In genomic region chr4:81346719-81347118, GRCh38 we compare ENCODE assay signal across 18 cellular contexts.
DNase-seq lines count a peak whose midpoint lies in the region; ATAC-seq and TF ChIP-seq lines count a peak whose summit lies in the region.
"Had no signal": no experiment of that assay in that cellular context is flagged by ENCODE, and none has a peak within 500 bp of the region (broad histone marks: within the 10 kb centered on the region; RNA-seq: fewer than 3 reads in every experiment).

No MANE protein-coding gene starts in this region.

- no peaks in the 10 kb centered on the region for H3K9me3 Mint-ChIP-seq in stimulated activated naive B cell treated with anti-CD40 and anti-IgM and Interleukin-4, amounts not matched to agents 10 μg/mL and 1 μg/mL and 100 μg/mL, for 72 hours
- H3K9me3 Mint-ChIP-seq: H9, IgD-negative memory B cell had no signal

- H3K4me1 Mint-ChIP-seq in stimulated activated naive B cell treated with anti-CD40 and anti-IgM and Interleukin-4, amounts not matched to agents 10 μg/mL and 1 μg/mL and 100 μg/mL, for 72 hours, result peaks cover 0 to 2% of the 10 kb centered on the region in 2 donors
- H3K4me1 Mint-ChIP-seq: CD4-positive, CD25-positive, alpha-beta regulatory T cell; CD8-positive, alpha-beta memory T cell had no signal

- H3K4me1 ChIP-seq in esophagus muscularis mucosa, result no peaks in the 10 kb centered on the region
- H3K4me1 ChIP-seq: BE2C had no signal

- no peak for TF ChIP-seq CTCF in WERI-Rb-1 (IDR thresholded peaks at IDR 0.05; ENCODE audit: low read depth, low read length)
- no peak for TF ChIP-seq CTCF in esophagus muscularis mucosa (IDR thresholded peaks at IDR 0.05)

- peaks cover 0 to 9% of the 10 kb centered on the region in 2 donors for H3K27me3 Mint-ChIP-seq in stimulated activated naive B cell treated with anti-CD40 and anti-IgM and Interleukin-4, amounts not matched to agents 10 μg/mL and 1 μg/mL and 100 μg/mL, for 72 hours

- WGBS in esophagus muscularis mucosa, result 100% methylated on average over 1 of the region's 1 CpG

- no peak for TF ChIP-seq POLR2A in esophagus muscularis mucosa (IDR thresholded peaks at IDR 0.05; ENCODE audit: low read depth)

- intact Hi-C loops in esophagus muscularis mucosa (cut with DNase I), result no loop called here

- ATAC-seq in stimulated activated naive B cell treated with anti-CD40 and anti-IgM and Interleukin-4, amounts not matched to agents 10 μg/mL and 1 μg/mL and 100 μg/mL, for 72 hours (replicated peaks), result no peak

- DNase-seq in NCI-H2171 treated with DMSO at 0.1 percent for 48 hours (lab: John Stamatoyannopoulos, UW), result peak; percentile 55
- peak; percentile 28 for DNase-seq in NCI-H69 (lab: John Stamatoyannopoulos, UW)
- DNase-seq in WERI-Rb-1, result peak; percentile 78
- no peak for DNase-seq in stimulated activated naive B cell treated with anti-CD40 and anti-IgM and Interleukin-4, amounts not matched to agents 10 μg/mL and 1 μg/mL and 100 μg/mL, for 72 hours
- DNase-seq in esophagus muscularis mucosa (ENCODE audit: extremely low spot score), result no peak
- DNase-seq in glomerular visceral epithelial cell (ENCODE audit: extremely low spot score), result no peak
- no peak for DNase-seq in midbrain (lab: John Stamatoyannopoulos, UW)
- DNase-seq: ACHN; BE2C; C1 segment of cervical spinal cord; CD4-positive, CD25-positive, alpha-beta regulatory T cell; CD8-positive, alpha-beta memory T cell; COR-L47; DMS79 treated with DMSO at 0.1 percent for 48 hours; GF-D8; GOT3; H9 had no signal

- H3K4me3 Mint-ChIP-seq in stimulated activated naive B cell treated with anti-CD40 and anti-IgM and Interleukin-4, amounts not matched to agents 10 μg/mL and 1 μg/mL and 100 μg/mL, for 72 hours, result no peak overlapping the region
- H3K4me3 Mint-ChIP-seq: CD4-positive, CD25-positive, alpha-beta regulatory T cell; CD8-positive, alpha-beta memory T cell; H9; IgD-negative memory B cell had no signal

- peak overlapping the region; percentile 32 for H3K27ac Mint-ChIP-seq in stimulated activated naive B cell treated with anti-CD40 and anti-IgM and Interleukin-4, amounts not matched to agents 10 μg/mL and 1 μg/mL and 100 μg/mL, for 72 hours
- H3K27ac Mint-ChIP-seq: CD4-positive, CD25-positive, alpha-beta regulatory T cell; CD8-positive, alpha-beta memory T cell; H9; IgD-negative memory B cell had no signal

- H3K36me3 ChIP-seq in WERI-Rb-1, result no peaks in the 10 kb centered on the region
- H3K36me3 ChIP-seq in esophagus muscularis mucosa, result no peaks in the 10 kb centered on the region
- H3K36me3 ChIP-seq: BE2C had no signal

- H3K27ac ChIP-seq in WERI-Rb-1 (peak overlapping the region; percentile 49), esophagus muscularis mucosa (replicated peaks in 1 of 4) (no peak overlapping the region)

- H3K4me3 ChIP-seq in WERI-Rb-1 (ENCODE audit: low read depth, low read length) (no peak overlapping the region), esophagus muscularis mucosa (no peak overlapping the region)

- H3K27me3 ChIP-seq in WERI-Rb-1 (ENCODE audit: insufficient read depth, low read depth, severe bottlenecking) (no peaks in the 10 kb centered on the region), esophagus muscularis mucosa (no peaks in the 10 kb centered on the region)
- H3K27me3 ChIP-seq: BE2C had no signal

- TF ChIP-seq EP300 in esophagus muscularis mucosa (IDR thresholded peaks at IDR 0.05), result no peak

- H3K9me3 ChIP-seq in WERI-Rb-1 (ENCODE audit: severe bottlenecking) (peaks cover 5% of the 10 kb centered on the region), esophagus muscularis mucosa (no peaks in the 10 kb centered on the region)
- H3K9me3 ChIP-seq: BE2C had no signal

- peaks cover 0 to 1% of the 10 kb centered on the region in 2 donors for H3K36me3 Mint-ChIP-seq in stimulated activated naive B cell treated with anti-CD40 and anti-IgM and Interleukin-4, amounts not matched to agents 10 μg/mL and 1 μg/mL and 100 μg/mL, for 72 hours
- H3K36me3 Mint-ChIP-seq: CD4-positive, CD25-positive, alpha-beta regulatory T cell; IgD-negative memory B cell had no signal

Comparison
In these comparisons a context has a peak if more than half of its experiments do, and no peak if none do; other contexts are left out.
1. DNase-seq: peak in NCI-H2171 treated with DMSO at 0.1 percent for 48 hours (single experiment), NCI-H69 (single experiment) and WERI-Rb-1 (single experiment); none in stimulated activated naive B cell treated with anti-CD40 and anti-IgM and Interleukin-4, amounts not matched to agents 10 μg/mL and 1 μg/mL and 100 μg/mL, for 72 hours (single experiment), esophagus muscularis mucosa (single experiment), glomerular visceral epithelial cell (single experiment) and midbrain (single experiment).